ENCODE assay signal across 12 cellular contexts in the genomic region with DNA sequence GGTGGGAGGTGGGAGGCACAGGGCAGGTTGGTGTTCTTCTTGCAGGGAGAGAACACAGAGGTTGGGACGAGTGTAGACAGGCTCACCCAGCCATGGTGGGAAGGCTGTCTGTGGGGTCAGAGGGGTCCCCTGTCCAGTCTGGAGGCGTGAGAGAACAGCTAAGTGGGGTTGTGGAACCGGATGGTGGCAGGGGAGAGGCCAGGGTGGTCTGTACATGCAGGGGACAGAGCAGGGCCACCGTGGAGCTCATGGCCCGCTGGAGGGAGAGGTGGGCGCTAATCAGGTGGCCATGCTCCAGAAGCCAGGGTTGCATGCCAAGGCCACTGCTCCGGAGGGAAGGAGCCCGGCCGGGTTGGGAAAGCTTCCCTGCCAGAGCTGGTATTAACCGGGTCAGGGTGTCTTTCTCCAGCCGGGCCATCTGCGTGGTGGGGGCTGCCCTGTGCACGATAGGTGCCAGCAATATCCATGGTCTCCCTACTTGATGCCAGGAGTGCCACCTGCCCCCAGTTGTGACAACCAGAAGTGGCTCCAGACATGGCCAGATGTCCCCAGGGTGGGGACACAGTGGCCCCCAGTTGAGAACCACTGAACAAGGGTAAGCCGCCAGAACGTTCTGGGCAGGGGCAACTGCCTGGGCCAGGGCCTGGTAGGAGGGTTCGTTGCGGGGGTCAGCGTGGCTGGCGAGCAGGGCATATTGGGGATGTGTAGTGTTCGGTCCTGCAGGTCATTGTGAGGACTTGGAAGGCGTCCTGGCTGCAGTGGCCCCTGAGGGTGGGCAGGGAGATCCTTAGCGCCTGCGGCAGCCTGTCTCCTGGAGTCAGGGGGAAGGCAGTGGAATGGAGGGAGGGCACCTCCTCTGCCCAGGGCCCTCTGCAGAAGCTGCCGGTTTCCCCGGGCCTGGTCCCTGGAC. TPM values are rescaled to one million over a fixed set of nuclear protein-coding genes. Genes with fewer than 3 reads are reported as not detected.
DNase-seq lines count a peak whose midpoint lies in the region; ATAC-seq and TF ChIP-seq lines count a peak whose summit lies in the region.
"Had no signal": no experiment of that assay in that cellular context is flagged by ENCODE, and none has a peak within 500 bp of the region (broad histone marks: within the 10 kb centered on the region; RNA-seq: fewer than 3 reads in every experiment).

No MANE protein-coding gene starts in this region.

- H3K4me3 ChIP-seq in MM.1S (ENCODE audit: low read length) (peak overlapping the region; percentile 10; the same call in 1 of the 2 replicates), dorsolateral prefrontal cortex (peak overlapping the region in 7 of 59 donors; percentile 6 to 19 (median 10)), ovary (no peak overlapping the region)

- H3K27me3 Mint-ChIP-seq in CD4-positive, alpha-beta T cell: no peaks in the 10 kb centered on the region

- no peak for TF ChIP-seq POLR2A in ovary (IDR thresholded peaks at IDR 0.05)

- H3K36me3 ChIP-seq in MM.1S (replicated peaks; ENCODE audit: insufficient read depth, low read length) (no peaks in the 10 kb centered on the region), ovary (no peaks in the 10 kb centered on the region)

- peaks cover 88% of the 10 kb centered on the region for H3K79me2 ChIP-seq in MM.1S (ENCODE audit: low read length)

- H3K9me2 ChIP-seq in MM.1S (replicated peaks; ENCODE audit: insufficient read depth, low read length): no peaks in the 10 kb centered on the region

- peaks cover 86% of the 10 kb centered on the region for H3K4me1 Mint-ChIP-seq in CD4-positive, alpha-beta T cell (ENCODE audit: low read depth)

- H3K27ac ChIP-seq in CD4-positive, alpha-beta T cell (ENCODE audit: low read depth, low read length): peak overlapping the region; percentile 58
- H3K27ac ChIP-seq in MM.1S (ENCODE audit: low read length) (peak overlapping the region; percentile 54; the same call in 1 of the 2 replicates), dorsolateral prefrontal cortex (peak overlapping the region in 57 of 59 donors; percentile 28 to 94 (median 72)), ovary (peak overlapping the region in 1 of 2 donors; percentile 19)

- 44 to 67% (median 59%) methylated on average over 25 of the region's 25 CpGs for WGBS in ovary, 3 donors

- H3K27ac Mint-ChIP-seq in CD4-positive, alpha-beta T cell: peak overlapping the region; percentile 94

- peak overlapping the region; percentile 85 for H3K4me3 Mint-ChIP-seq in CD4-positive, alpha-beta T cell

- H3F3A ChIP-seq in MM.1S (ENCODE audit: insufficient read depth, low read length): peaks cover 51% of the 10 kb centered on the region

- DNase-seq in CD4-positive, alpha-beta T cell: no peak
- DNase-seq in MM.1S (peak; percentile 3), dorsolateral prefrontal cortex (no peak), ovary (peak in 3 of 5 donors; percentile 43 to 62 (median 60)), NCI-H748 (lab: John Stamatoyannopoulos, UW; ENCODE audit: unreplicated experiment) (no peak), GM03348 (ENCODE audit: low spot score) (no peak), SKM-1 (lab: John Stamatoyannopoulos, UW; ENCODE audit: unreplicated experiment) (no peak)
- DNase-seq in stimulated activated CD8-positive, alpha-beta memory T cell treated with anti-CD3 and anti-CD28 coated beads, Interleukin-4, amount 100 ng/mL, for 48 hours: no peak
- DNase-seq: Caco-2; mammary epithelial cell; NCI-H510A treated with DMSO at 0.1 percent for 48 hours; stimulated activated CD4-positive, alpha-beta T cell treated with anti-CD3 and anti-CD28 coated beads, Interleukin-12 subunit alpha, Interleukin-12 subunit beta, amount 100 ng/mL, for 4 hours had no signal

- H3K4me1 ChIP-seq in MM.1S (ENCODE audit: low read length): peaks cover 72% of the 10 kb centered on the region
- H3K4me1 ChIP-seq in ovary (ENCODE audit: insufficient read depth): peaks cover 37% of the 10 kb centered on the region

- intact Hi-C loops in CD4-positive, alpha-beta T cell (cut with DNase I, micrococcal nuclease): loop anchor here in 1 of 2 experiments (2.0 kb wide), 1 partner anchor 19 kb away; no protein-coding TSS in a partner anchor
- intact Hi-C loops in dorsolateral prefrontal cortex (cut with DNase I): no loop called here
- intact Hi-C loops in ovary (cut with DNase I): no loop called here

- no peak for TF ChIP-seq EP300 in ovary (IDR thresholded peaks at IDR 0.05)

- H3K9ac ChIP-seq in MM.1S (ENCODE audit: low read length): peak overlapping the region; percentile 14; the same call in 1 of the 2 replicates

- CTCF ChIA-PET in CD4-positive, alpha-beta T cell (lab: Charles Lee): no interaction called here

- no peaks in the 10 kb centered on the region for H3K9me3 ChIP-seq in CD4-positive, alpha-beta T cell (ENCODE audit: control insufficient read depth, low read length)
- no peaks in the 10 kb centered on the region for H3K9me3 ChIP-seq in MM.1S (replicated peaks; ENCODE audit: insufficient read depth, low read length)
- H3K9me3 ChIP-seq in ovary: no peaks in the 10 kb centered on the region
- H3K9me3 ChIP-seq: Caco-2 had no signal

- H2AFZ ChIP-seq in MM.1S (ENCODE audit: low read length): no peak overlapping the region

- POLR2A ChIA-PET in CD4-positive, alpha-beta T cell (lab: Charles Lee): interaction anchor here (1.0 to 1.6 kb wide), 2 partner anchors 8 to 141 kb away, joined by 3 read pairs; no protein-coding TSS in a partner anchor

- H3K27me3 ChIP-seq in CD4-positive, alpha-beta T cell (ENCODE audit: control insufficient read depth, insufficient read depth, low read length): no peaks in the 10 kb centered on the region
- H3K27me3 ChIP-seq in MM.1S (replicated peaks; ENCODE audit: insufficient read depth, low read length) (no peaks in the 10 kb centered on the region), dorsolateral prefrontal cortex (no peaks in the 10 kb centered on the region), ovary (no peaks in the 10 kb centered on the region)

- peaks cover 61% of the 10 kb centered on the region for H3K36me3 Mint-ChIP-seq in CD4-positive, alpha-beta T cell (ENCODE audit: low read depth)

- no peaks in the 10 kb centered on the region for H3K9me3 Mint-ChIP-seq in CD4-positive, alpha-beta T cell

- peaks cover 18% of the 10 kb centered on the region for H4K20me1 ChIP-seq in MM.1S (ENCODE audit: insufficient read depth, low read length)

- no peak for ATAC-seq in CD4-positive, alpha-beta T cell (ENCODE audit: poor library complexity)

- no peak for TF ChIP-seq CTCF in CD4-positive, alpha-beta T cell (IDR thresholded peaks at IDR 0.05)
- no peak for TF ChIP-seq CTCF in MM.1S (IDR thresholded peaks at IDR 0.05; ENCODE audit: low read length)
- no peak for TF ChIP-seq CTCF in dorsolateral prefrontal cortex (IDR thresholded peaks at IDR 0.05 in 54 of 56, conservative IDR thresholded peaks at IDR 0.05 in 2 of 56; ENCODE audit: low read depth in 1 of 56, partially characterized antibody in 56 of 56)
- no peak for TF ChIP-seq CTCF in ovary (IDR thresholded peaks at IDR 0.05)

- H3K4me2 ChIP-seq in MM.1S (ENCODE audit: low read depth, low read length): peak overlapping the region; percentile 71

RNA-seq across cellular contexts. Expression of a gene that starts 5.1 kb away (rescaled TPM):
- 10 to 100 TPM; 76.3 to 79.7 TPM for total RNA-seq in CD4-positive, alpha-beta T cell
- total RNA-seq in dorsolateral prefrontal cortex (100 to 1,000 TPM in 118 of 120 experiments, 10 to 100 TPM in 2; 90.3 to 278 (median 166) TPM), ovary (10 to 100 TPM in 6 of 7 donors, 1 to 10 TPM in 1; 8.0 to 40.3 (median 24.7) TPM)
- polyA plus RNA-seq in ovary: 10 to 100 TPM; 18.0 to 18.3 TPM

Comparison
In these comparisons a context has a peak if more than half of its experiments do, and no peak if none do; other contexts are left out.
1. DNase-seq: peak in MM.1S (single experiment) and ovary (3 of 5); none in CD4-positive, alpha-beta T cell (0 of 10), dorsolateral prefrontal cortex (0 of 10), stimulated activated CD8-positive, alpha-beta memory T cell treated with anti-CD3 and anti-CD28 coated beads, Interleukin-4, amount 100 ng/mL, for 48 hours (single experiment), NCI-H748 (single experiment), GM03348 (single experiment) and SKM-1 (single experiment).